8 cellular contexts compared by ENCODE assay signal in genomic region chr19:42199440-42200115, GRCh38. TPM values are rescaled to one million over a fixed set of nuclear protein-coding genes. Genes with fewer than 3 reads are reported as not detected.
DNase-seq lines count a peak whose midpoint lies in the region; ATAC-seq and TF ChIP-seq lines count a peak whose summit lies in the region.

No MANE protein-coding gene starts in this region.

- no peaks in the 10 kb centered on the region for H3K27me3 ChIP-seq in effector memory CD4-positive, alpha-beta T cell (replicated peaks; ENCODE audit: control insufficient read depth, insufficient read depth, low read length, poor library complexity, severe bottlenecking)
- H3K27me3 ChIP-seq in spleen (replicated peaks in 1 of 7) (no peaks in the 10 kb centered on the region), GM23248 (replicated peaks; ENCODE audit: insufficient read depth) (no peaks in the 10 kb centered on the region)

- H3K9me3 Mint-ChIP-seq in Calu3 (ENCODE audit: low read depth, unreplicated experiment), result no peaks in the 10 kb centered on the region

- no peaks in the 10 kb centered on the region for H3F3A ChIP-seq in GM23248 (ENCODE audit: insufficient read depth)

- 16 to 33% (median 21%) methylated on average over 25 to 32 of the region's 32 CpGs for WGBS in spleen, 5 donors
- WGBS in GM23248 (ENCODE audit: low coverage in 1 of 2, low lambda C conversion rate in 2 of 2, missing lambda C conversion rate in 2 of 2), 2 experiments, result 89 to 90% methylated on average over 22 to 32 of the region's 32 CpGs

- ATAC-seq in GM18907 (IDR thresholded peaks at IDR 0.05; ENCODE audit: unreplicated experiment) (peak; percentile 53), HG03045 (IDR thresholded peaks at IDR 0.05; ENCODE audit: unreplicated experiment) (peak; percentile 45)

- peak overlapping the region; percentile 83 for H3K27ac ChIP-seq in effector memory CD4-positive, alpha-beta T cell (ENCODE audit: insufficient read depth, low read length, poor library complexity, severe bottlenecking)
- H3K27ac ChIP-seq in spleen, result peak overlapping the region; percentile 84 to 99 (median 94)
- H3K27ac ChIP-seq in GM23248, result no peak overlapping the region

- no peaks in the 10 kb centered on the region; the same call in 1 of the 2 replicates for H4K20me1 ChIP-seq in GM23248 (ENCODE audit: insufficient read depth)

- H3K9me2 ChIP-seq in GM23248 (ENCODE audit: insufficient read depth), result no peaks in the 10 kb centered on the region

- H2AFZ ChIP-seq in GM23248, result no peak overlapping the region

- no TSS peak for BruUV-seq in Calu3 (replicated peaks; lab: Mats Ljungman, UMichigan)

- H3K79me2 ChIP-seq in GM23248 (ENCODE audit: insufficient read depth), result peaks cover 21% of the 10 kb centered on the region

- in situ Hi-C loops in GM23248 (cut with MboI), result no loop called here

- H3K4me1 Mint-ChIP-seq in Calu3 (ENCODE audit: low read depth, unreplicated experiment), result peaks cover 55% of the 10 kb centered on the region

- no peak overlapping the region for H3K9ac ChIP-seq in GM23248

- intact Hi-C loops in spleen (cut with DNase I; ENCODE audit: low total_unique reads) (no loop called here), Calu3 (cut with micrococcal nuclease; ENCODE audit: unreplicated experiment) (no loop called here)

- TF ChIP-seq CTCF in spleen (IDR thresholded peaks at IDR 0.05 in 8 of 11, conservative IDR thresholded peaks at IDR 0.05 in 3 of 11) (peak in 7 of 11 experiments; percentile 25 to 73 (median 48)), Calu3 (IDR thresholded peaks at IDR 0.05; ENCODE audit: unreplicated experiment) (no peak)

- H3K27ac Mint-ChIP-seq in Calu3 (ENCODE audit: unreplicated experiment), result no peak overlapping the region

- H3K4me3 Mint-ChIP-seq in Calu3 (ENCODE audit: low read depth, unreplicated experiment), result no peak overlapping the region

- no peaks in the 10 kb centered on the region for H3K9me3 ChIP-seq in effector memory CD4-positive, alpha-beta T cell (ENCODE audit: control insufficient read depth, low read length)
- H3K9me3 ChIP-seq in spleen, result no peaks in the 10 kb centered on the region
- H3K9me3 ChIP-seq in GM23248 (ENCODE audit: low read depth), result no peaks in the 10 kb centered on the region

- peaks cover 87% of the 10 kb centered on the region for H3K4me1 ChIP-seq in effector memory CD4-positive, alpha-beta T cell (ENCODE audit: control insufficient read depth, insufficient read depth, low read length, poor library complexity, severe bottlenecking)
- H3K4me1 ChIP-seq in spleen (peaks cover 64 to 96% (median 81%) of the 10 kb centered on the region in 6 donors), GM23248 (ENCODE audit: insufficient read depth) (peaks cover 6% of the 10 kb centered on the region; the same call in 1 of the 2 replicates)

- peaks cover 15% of the 10 kb centered on the region for H3K36me3 ChIP-seq in effector memory CD4-positive, alpha-beta T cell (ENCODE audit: control insufficient read depth, insufficient read depth, low read length)
- H3K36me3 ChIP-seq in spleen (peaks cover 0 to 85% (median 36%) of the 10 kb centered on the region in 6 donors), GM23248 (ENCODE audit: low read depth) (peaks cover 11% of the 10 kb centered on the region; the same call in 1 of the 2 replicates)

- H3K4me3 ChIP-seq in effector memory CD4-positive, alpha-beta T cell (ENCODE audit: insufficient read depth, low read depth, low read length, poor library complexity, severe bottlenecking), result peak overlapping the region; percentile 30
- H3K4me3 ChIP-seq in spleen (peak overlapping the region in 7 of 8 donors; percentile 25 to 69 (median 34)), GM23248 (no peak overlapping the region)

- no peak for TF ChIP-seq POLR2A in spleen (IDR thresholded peaks at IDR 0.05)

- CTCF ChIA-PET in Calu3 (lab: Charles Lee), result no interaction called here

- H3K27me3 Mint-ChIP-seq in Calu3 (ENCODE audit: unreplicated experiment), result no peaks in the 10 kb centered on the region

- no peak overlapping the region for H3K4me2 ChIP-seq in GM23248 (ENCODE audit: unreplicated experiment)

- peak; percentile 36 for DNase-seq in T-helper 9 cell
- peak; percentile 38 to 46 (median 45) for DNase-seq in effector memory CD4-positive, alpha-beta T cell
- DNase-seq in spleen, result peak; percentile 94
- no peak for DNase-seq in Calu3
- DNase-seq in GM23248, result no peak
- DNase-seq in superior temporal gyrus (ENCODE audit: extremely low spot score), result no peak

- peaks cover 72% of the 10 kb centered on the region for H3K36me3 Mint-ChIP-seq in Calu3 (ENCODE audit: insufficient read depth, unreplicated experiment)

RNA-seq across cellular contexts. Expression of gene DEDD2, which starts 17.9 kb away (rescaled TPM):
- 10 to 100 TPM; 43.3 to 73.9 (median 48.5) TPM for total RNA-seq in spleen
- polyA plus RNA-seq in spleen, result 10 to 100 TPM; 24.7 to 52.1 (median 29.4) TPM
- 67.5 and 78.3 TPM in 2 replicates for total RNA-seq in Calu3 (2022)
- total RNA-seq in GM23248 (2014; rRNA removed; shearing (Covaris generic)), result 27.8 and 34.7 TPM in 2 replicates
- 21.1 and 22.5 TPM in 2 replicates for polyA plus RNA-seq in GM23248 (2016; fragmentation: Nextera tagmentation; extraction: Ambion mirVana)

RNA-seq across cellular contexts. Expression of gene ZNF526, which starts 20.5 kb away (rescaled TPM):
- total RNA-seq in spleen (10 to 100 TPM in 4 of 7 donors, 1 to 10 TPM in 3; 6.5 to 15.0 (median 10.2) TPM), Calu3 (2022) (25.4 and 32.3 TPM in 2 replicates)
- polyA plus RNA-seq in spleen (1 to 10 TPM; 1.9 to 6.1 (median 2.8) TPM), GM23248 (2016; fragmentation: Nextera tagmentation; extraction: Ambion mirVana) (10.2 and 10.5 TPM in 2 replicates)
- 7.8 and 8.7 TPM in 2 replicates for total RNA-seq in GM23248 (2014; rRNA removed; shearing (Covaris generic))

RNA-seq across cellular contexts. Expression of gene GSK3A, which starts 42.8 kb away (rescaled TPM):
- 10 to 100 TPM; 20.8 to 33.1 (median 31.1) TPM for total RNA-seq in spleen
- 10 to 100 TPM; 22.7 to 39.3 (median 26.4) TPM for polyA plus RNA-seq in spleen
- total RNA-seq in Calu3 (2022), result 58.8 and 60.6 TPM in 2 replicates
- total RNA-seq in GM23248 (2014; rRNA removed; shearing (Covaris generic)), result 23.1 and 33.4 TPM in 2 replicates
- polyA plus RNA-seq in GM23248 (2016; fragmentation: Nextera tagmentation; extraction: Ambion mirVana), result 13.0 and 13.1 TPM in 2 replicates

RNA-seq across cellular contexts. Expression of gene ERF, which starts 55.4 kb away (rescaled TPM):
- total RNA-seq in spleen (10 to 100 TPM; 36.8 to 73.1 (median 56.4) TPM), Calu3 (2022) (100 and 124 TPM in 2 replicates)
- polyA plus RNA-seq in spleen (10 to 100 TPM; 13.5 to 49.7 (median 17.7) TPM), GM23248 (2016; fragmentation: Nextera tagmentation; extraction: Ambion mirVana) (21.2 and 24.7 TPM in 2 replicates)
- total RNA-seq in GM23248 (2014; rRNA removed; shearing (Covaris generic)), result 29.6 and 31.9 TPM in 2 replicates

Comparison
In these comparisons a context has a peak if more than half of its experiments do, and no peak if none do; other contexts are left out.
1. DNase-seq: peak in T-helper 9 cell (single experiment), effector memory CD4-positive, alpha-beta T cell (3 of 3) and spleen (single experiment); none in Calu3 (single experiment), GM23248 (single experiment) and superior temporal gyrus (single experiment).